In genomic region chr17:57455063-57455914, GRCh38 we compare ENCODE assay signal across 9 cellular contexts.
DNase-seq lines count a peak whose midpoint lies in the region; ATAC-seq and FAIRE-seq lines count a peak whose summit lies in the region.
"Had no signal": no experiment of that assay in that cellular context is flagged by ENCODE, and none has a peak within 500 bp of the region (broad histone marks: within the 10 kb centered on the region; RNA-seq: fewer than 3 reads in every experiment).

No MANE protein-coding gene starts in this region.

- peaks cover 43% of the 10 kb centered on the region for H3K36me3 ChIP-seq in mesodermal cell (ENCODE audit: control insufficient read depth, insufficient read depth, low read length)

- no peak overlapping the region for H3K4me3 ChIP-seq in mesodermal cell (ENCODE audit: extremely low read depth, insufficient read depth, low read length, poor library complexity, severe bottlenecking)

- H3K4me1 ChIP-seq in mesodermal cell (ENCODE audit: control insufficient read depth, insufficient read depth, low read length, poor library complexity, severe bottlenecking): peaks cover 22% of the 10 kb centered on the region

- H3K27ac ChIP-seq in mesodermal cell (ENCODE audit: low read depth, low read length, severe bottlenecking): peak overlapping the region; percentile 49

- DNase-seq in GDM1 (lab: John Stamatoyannopoulos, UW): peak; percentile 93
- peak; percentile 24 for DNase-seq in HT1080 (ENCODE audit: low read depth)
- peak; percentile 28 for DNase-seq in activated naive CD4-positive, alpha-beta T cell treated with anti-CD3 and anti-CD28 coated beads, Interleukin-2, amount 50 U/mL, for 16 hours
- no peak for DNase-seq in RCC 7860 (ENCODE audit: low spot score)
- DNase-seq in NCI-H1930 (lab: John Stamatoyannopoulos, UW): no peak
- DNase-seq in D341Med (ENCODE audit: low spot score): no peak

- no peaks in the 10 kb centered on the region for H3K9me3 ChIP-seq in mesodermal cell (ENCODE audit: control insufficient read depth, low read length)

- FAIRE-seq in RCC 7860 (lab: Jason Lieb, UNC): no peak
- FAIRE-seq: endothelial cell of umbilical vein had no signal

- ATAC-seq in GM21390 (IDR thresholded peaks at IDR 0.05; ENCODE audit: unreplicated experiment): peak; percentile 73

- WGBS in mesodermal cell (ENCODE audit: insufficient coverage in 2 of 2), 2 experiments: 86 to 87% methylated on average over 20 to 22 of the region's 25 CpGs

Comparison
In these comparisons a context has a peak if more than half of its experiments do, and no peak if none do; other contexts are left out.
1. DNase-seq: peak in GDM1 (single experiment), HT1080 (single experiment) and activated naive CD4-positive, alpha-beta T cell treated with anti-CD3 and anti-CD28 coated beads, Interleukin-2, amount 50 U/mL, for 16 hours (single experiment); none in RCC 7860 (single experiment), NCI-H1930 (0 of 2) and D341Med (single experiment).